Comparison of ENCODE assay signal across 8 cellular contexts in genomic region chr12:4271433-4272013, GRCh38. TPM values are rescaled to one million over a fixed set of nuclear protein-coding genes. Genes with fewer than 3 reads are reported as not detected.
A peak's percentile ranks its signal among the peaks of the same experiment; 100 is the strongest.
DNase-seq lines count a peak whose midpoint lies in the region; ATAC-seq and TF ChIP-seq lines count a peak whose summit lies in the region.

No MANE protein-coding gene starts in this region.

- no peak overlapping the region for H4K91ac ChIP-seq in H9 (ENCODE audit: insufficient read length, low read depth, low read length)

- peak overlapping the region; percentile 11 for H3K18ac ChIP-seq in H9 (ENCODE audit: insufficient read length, low read depth, low read length)

- H4K20me1 ChIP-seq in H9 (ENCODE audit: control insufficient read depth, insufficient read depth, insufficient read length), result peaks cover 2% of the 10 kb centered on the region

- H3K23me2 ChIP-seq in H9 (ENCODE audit: insufficient read length, low read depth, low read length, poor library complexity, severe bottlenecking), result peaks cover 59% of the 10 kb centered on the region

- peaks cover 7 to 13% (median 10%) of the 10 kb centered on the region in 3 experiments; a peak in 6 of 7 replicates for H3K36me3 Mint-ChIP-seq in H9 (ENCODE audit: insufficient read depth in 1 of 3, low read depth in 3 of 3)
- peaks cover 56% of the 10 kb centered on the region for H3K36me3 Mint-ChIP-seq in effector memory CD8-positive, alpha-beta T cell (ENCODE audit: insufficient read depth)

- peaks cover 2 to 3% of the 10 kb centered on the region in 2 experiments; a peak in 3 of 5 replicates for H3K9me3 Mint-ChIP-seq in H9
- no peaks in the 10 kb centered on the region for H3K9me3 Mint-ChIP-seq in effector memory CD8-positive, alpha-beta T cell

- no peak for TF ChIP-seq CTCF in GM12864 (IDR thresholded peaks at IDR 0.05; ENCODE audit: low read depth, low read length, missing control alignments)
- no peak for TF ChIP-seq CTCF in H9 (conservative IDR thresholded peaks at IDR 0.05)
- no peak for TF ChIP-seq CTCF in neutrophil (IDR thresholded peaks at IDR 0.05)

- H3K9ac ChIP-seq in H9 (ENCODE audit: extremely low read depth, insufficient read length, low read length), result peak overlapping the region; percentile 47

- no peaks in the 10 kb centered on the region for H3K36me3 ChIP-seq in neutrophil

- H3K27me3 Mint-ChIP-seq in H9 (ENCODE audit: low read depth), result peaks cover 75% of the 10 kb centered on the region
- H3K27me3 Mint-ChIP-seq in effector memory CD8-positive, alpha-beta T cell, result peaks cover 0 to 9% of the 10 kb centered on the region in 2 donors

- no peak overlapping the region for H2AK5ac ChIP-seq in H9 (ENCODE audit: insufficient read length, low read length)

- H3K4me1 ChIP-seq in H9 (ENCODE audit: insufficient read depth, low read length) (peaks cover 2% of the 10 kb centered on the region; the same call in 1 of the 2 replicates), neutrophil (ENCODE audit: control insufficient read depth in 1 of 2, insufficient read depth in 1 of 2, low read depth in 1 of 2, low read length in 1 of 2) (peaks cover 60 to 63% of the 10 kb centered on the region in 2 experiments)

- DNase-seq in GM12864 (ENCODE audit: low read depth) (no peak), H9 (no peak), RPMI8226 (peak; percentile 68), amniotic stem cell (lab: John Stamatoyannopoulos, UW) (no peak), NK-92 (lab: John Stamatoyannopoulos, UW; ENCODE audit: unreplicated experiment) (no peak)
- no peak for DNase-seq in effector memory CD8-positive, alpha-beta T cell

- H2BK15ac ChIP-seq in H9 (ENCODE audit: low read depth, low read length), result no peak overlapping the region

- no peak overlapping the region for H2BK5ac ChIP-seq in H9 (ENCODE audit: insufficient read length, low read length)

- no peak overlapping the region for H2BK120ac ChIP-seq in H9 (ENCODE audit: low read depth, low read length, poor library complexity, severe bottlenecking)

- peak overlapping the region; percentile 64; the same call in 1 of the 2 replicates for H3K14ac ChIP-seq in H9 (ENCODE audit: insufficient read depth, low read length)

- peak overlapping the region; percentile 71 to 93 for H3K4me3 Mint-ChIP-seq in H9
- H3K4me3 Mint-ChIP-seq in effector memory CD8-positive, alpha-beta T cell, result peak overlapping the region; percentile 96 to 99

- H3K9me3 ChIP-seq in H9 (ENCODE audit: control insufficient read depth, low read depth, low read length), result no peaks in the 10 kb centered on the region
- H3K9me3 ChIP-seq in neutrophil, result no peaks in the 10 kb centered on the region

- peak overlapping the region; percentile 90 for H3K4me2 ChIP-seq in H9 (ENCODE audit: insufficient read depth, insufficient read length, low read length)

- peaks cover 26 to 29% of the 10 kb centered on the region in 2 experiments for H3K4me1 Mint-ChIP-seq in H9
- H3K4me1 Mint-ChIP-seq in effector memory CD8-positive, alpha-beta T cell (ENCODE audit: low read depth in 2 of 2), result peaks cover 32 to 38% of the 10 kb centered on the region in 2 donors

- peaks cover 10% of the 10 kb centered on the region; the same call in 1 of the 2 replicates for H3K79me2 ChIP-seq in H9 (ENCODE audit: insufficient read depth, low read length)

- H3T11ph ChIP-seq in H9 (ENCODE audit: low read length), result no peak overlapping the region

- no peak overlapping the region for H3K23ac ChIP-seq in H9 (ENCODE audit: insufficient read length, low read depth, low read length)

- H4K5ac ChIP-seq in H9 (ENCODE audit: insufficient read length, low read depth, low read length), result no peak overlapping the region

- H2AFZ ChIP-seq in H9 (ENCODE audit: low read length), result no peak overlapping the region

- no CpG with 5 or more reads among the region's 31 CpGs for WGBS in H9 (ENCODE audit: extremely low coverage, insufficient read length, low lambda C conversion rate)

- no peak overlapping the region for H2BK20ac ChIP-seq in H9 (ENCODE audit: low read depth, low read length, poor library complexity, severe bottlenecking)

- H3K27ac Mint-ChIP-seq in H9, result peak overlapping the region in 1 of 3 experiments; percentile 69; a peak in 1 of 7 replicates
- peak overlapping the region; percentile 98 to 99 for H3K27ac Mint-ChIP-seq in effector memory CD8-positive, alpha-beta T cell

- H3K4me3 ChIP-seq in GM12864 (ENCODE audit: low read depth, low read length) (peak overlapping the region; percentile 64), neutrophil (ENCODE audit: low read depth in 1 of 2, low read length in 1 of 2) (peak overlapping the region; percentile 91 to 94)

- H3K79me1 ChIP-seq in H9 (ENCODE audit: insufficient read depth, low read depth, low read length, poor library complexity, severe bottlenecking), result no peaks in the 10 kb centered on the region

- H3K27me3 ChIP-seq in H9 (ENCODE audit: insufficient read depth, low read length), result no peaks in the 10 kb centered on the region; the same call in 1 of the 2 replicates
- H3K27me3 ChIP-seq in neutrophil, result peaks cover 27% of the 10 kb centered on the region

- H3K4ac ChIP-seq in H9 (ENCODE audit: low read depth, low read length), result no peak overlapping the region

- ATAC-seq in effector memory CD8-positive, alpha-beta T cell (replicated peaks), result no peak
- ATAC-seq in GM21528 (IDR thresholded peaks at IDR 0.05; ENCODE audit: low FRiP score, unreplicated experiment), result no peak

- no peak overlapping the region for H2BK12ac ChIP-seq in H9 (ENCODE audit: insufficient read length, low read depth, low read length)

- H3K27ac ChIP-seq in H9 (ENCODE audit: insufficient read length, low read depth, low read length) (no peak overlapping the region), neutrophil (peak overlapping the region; percentile 82)

- no peak overlapping the region for H3K56ac ChIP-seq in H9 (ENCODE audit: insufficient read length, low read depth, low read length)

- H4K8ac ChIP-seq in H9 (replicated peaks; ENCODE audit: insufficient read length, low read depth, low read length), result no peak overlapping the region

RNA-seq across cellular contexts. Expression of gene CCND2, which starts 2.0 kb away (rescaled TPM):
- 98.2 and 104 TPM in 2 replicates for total RNA-seq in H9 (2021)

RNA-seq across cellular contexts. Expression of gene TIGAR, which starts 49.5 kb away (rescaled TPM):
- 23.4 and 27.5 TPM in 2 replicates for total RNA-seq in H9 (2021)
